In genomic region chrX:15382809-15383208, GRCh38 we compare ENCODE assay signal across 16 cellular contexts. TPM values are rescaled to one million over a fixed set of nuclear protein-coding genes. Genes with fewer than 3 reads are reported as not detected.
DNase-seq lines count a peak whose midpoint lies in the region; ATAC-seq, FAIRE-seq and TF ChIP-seq lines count a peak whose summit lies in the region.
"Had no signal": no experiment of that assay in that cellular context is flagged by ENCODE, and none has a peak within 500 bp of the region (broad histone marks: within the 10 kb centered on the region; RNA-seq: fewer than 3 reads in every experiment).

No MANE protein-coding gene starts in this region.

- no TSS peak for BruUV-seq in GM12878 (replicated peaks; lab: Mats Ljungman, UMichigan)

- H3K9ac ChIP-seq in Karpas-422 (ENCODE audit: low read length) (no peak overlapping the region), GM12878 (ENCODE audit: control insufficient read depth, insufficient read depth, low read length) (no peak overlapping the region), liver (ENCODE audit: low read depth in 1 of 2, low read length in 2 of 2) (no peak overlapping the region)

- ATAC-seq in GM12878 (no peak), GM18858 (IDR thresholded peaks at IDR 0.05; ENCODE audit: unreplicated experiment) (no peak)
- ATAC-seq: left cardiac atrium had no signal

- H3K4me3 ChIP-seq in Karpas-422 (ENCODE audit: low read length): no peak overlapping the region
- no peak overlapping the region for H3K4me3 ChIP-seq in GM12878
- no peak overlapping the region for H3K4me3 ChIP-seq in liver (ENCODE audit: low read depth in 1 of 3, low read length in 3 of 3)
- H3K4me3 ChIP-seq: SK-N-MC had no signal

- no peaks in the 10 kb centered on the region for H3K9me3 ChIP-seq in Karpas-422 (ENCODE audit: low read length)
- no peaks in the 10 kb centered on the region for H3K9me3 ChIP-seq in GM12878 (replicated peaks; ENCODE audit: control insufficient read depth, insufficient read depth, low read length)
- H3K9me3 ChIP-seq in liver (ENCODE audit: control insufficient read depth in 4 of 4, low read length in 3 of 4): no peaks in the 10 kb centered on the region

- SMC1A ChIA-PET in GM12878 (lab: Charles Lee; ENCODE audit: uncharacterized antibody, unreplicated experiment): interaction anchor here (1.2 to 2.5 kb wide), 7 partner anchors 18 to 89 kb away, joined by 3 to 16 read pairs (median 3); no protein-coding TSS in a partner anchor

- peak; percentile 63 for FAIRE-seq in G401.6 (lab: Jason Lieb, UNC)
- no peak for FAIRE-seq in GM12878 (lab: Jason Lieb, UNC)

- intact Hi-C loops in GM12878 (cut with micrococcal nuclease; ENCODE audit: unreplicated experiment): no loop called here

- WGBS in GM12878 (ENCODE audit: insufficient coverage, insufficient replicate concordance, low lambda C conversion rate, missing lambda C conversion rate): 39% methylated on average over 8 of the region's 8 CpGs
- WGBS in liver: 88% methylated on average over 8 of the region's 8 CpGs

- no peaks in the 10 kb centered on the region for H3K4me1 ChIP-seq in Karpas-422 (ENCODE audit: low read length)
- H3K4me1 ChIP-seq in GM12878 (ENCODE audit: control insufficient read depth, insufficient read depth, low read length): no peaks in the 10 kb centered on the region
- H3K4me1 ChIP-seq in liver (ENCODE audit: control insufficient read depth in 4 of 4, insufficient read depth in 4 of 4, low read length in 3 of 4): peaks cover 0 to 9% (median 0%) of the 10 kb centered on the region in 4 donors

- H3K36me3 ChIP-seq in Karpas-422 (ENCODE audit: insufficient read depth, low read length) (no peaks in the 10 kb centered on the region), GM12878 (ENCODE audit: control insufficient read depth in 2 of 2, insufficient read depth in 2 of 2, low read length in 1 of 2) (no peaks in the 10 kb centered on the region), liver (ENCODE audit: control insufficient read depth in 4 of 4, insufficient read depth in 3 of 4, low read depth in 1 of 4, low read length in 3 of 4) (no peaks in the 10 kb centered on the region)

- POLR2A ChIA-PET in GM12878 (lab: Charles Lee): no interaction called here
- POLR2A ChIA-PET in activated CD4-positive, alpha-beta T cell treated with anti-CD3 and anti-CD28 coated beads, Interleukin-2, amount 10 ng/mL, durations not matched to agents 7 days and 5 days (lab: Charles Lee): no interaction called here

- H3K36me3 Mint-ChIP-seq in activated CD4-positive, alpha-beta T cell treated with anti-CD3 and anti-CD28 coated beads, Interleukin-2, amount 10 ng/mL, durations not matched to agents 7 days and 5 days (ENCODE audit: low read depth): no peaks in the 10 kb centered on the region
- H3K36me3 Mint-ChIP-seq: activated naive CD8-positive, alpha-beta T cell had no signal

- RAD21 ChIA-PET in GM12878 (lab: Charles Lee; ENCODE audit: unreplicated experiment): interaction anchor here (1.0 to 2.1 kb wide), 3 partner anchors 81 to 84 kb away, joined by 3 to 8 read pairs (median 4); no protein-coding TSS in a partner anchor

- TF ChIP-seq CTCF in GM12878 (IDR thresholded peaks at IDR 0.05 in 2 of 3, conservative IDR thresholded peaks at IDR 0.05 in 1 of 3; ENCODE audit: control insufficient read depth in 2 of 3, extremely low read depth in 1 of 3, insufficient read depth in 1 of 3, low read depth in 3 of 3, low read length in 3 of 3) (peak in 1 of 3 experiments; percentile 18; a peak in 1 of 6 replicates), liver (IDR thresholded peaks at IDR 0.05; ENCODE audit: low read depth, low read length, missing input control) (peak; percentile 2)

- no peak overlapping the region for H3K4me2 ChIP-seq in Karpas-422 (ENCODE audit: low read depth, low read length, poor library complexity, severe bottlenecking)
- H3K4me2 ChIP-seq in GM12878 (ENCODE audit: control insufficient read depth, insufficient read depth): no peak overlapping the region

- CTCF ChIA-PET in GM12878 (lab: Yijun Ruan, JAX): interaction anchor here (0.7 to 5.6 kb wide), 14 partner anchors 10 to 187 kb away, joined by 3 to 60 read pairs (median 4); no protein-coding TSS in a partner anchor
- CTCF ChIA-PET in activated CD4-positive, alpha-beta T cell treated with anti-CD3 and anti-CD28 coated beads, Interleukin-2, amount 10 ng/mL, durations not matched to agents 7 days and 5 days (lab: Charles Lee): interaction anchor here (1.2 kb wide), 1 partner anchor 9 kb away, joined by 3 read pairs; no protein-coding TSS in a partner anchor

- H2AFZ ChIP-seq in Karpas-422 (ENCODE audit: low read length) (no peak overlapping the region), GM12878 (ENCODE audit: control insufficient read depth, low read depth, low read length) (no peak overlapping the region)

- no peaks in the 10 kb centered on the region for H3K9me2 ChIP-seq in Karpas-422 (replicated peaks; ENCODE audit: insufficient read depth, low read length)

- no peak for TF ChIP-seq EP300 in GM12878 (IDR thresholded peaks at IDR 0.05; ENCODE audit: borderline replicate concordance in 1 of 2, control insufficient read depth in 1 of 2, low read depth in 2 of 2, low read length in 2 of 2)

- DNase-seq in Karpas-422: peak; percentile 50
- DNase-seq in GM12878 (ENCODE audit: low read depth, low spot score): no peak
- DNase-seq in activated naive CD4-positive, alpha-beta T cell treated with Interleukin-2 at 50 U/mL for 16 hours: no peak
- no peak for DNase-seq in activated CD4-positive, alpha-beta T cell treated with anti-CD3 and anti-CD28 coated beads, Interleukin-2, amount 10 ng/mL, durations not matched to agents 7 days and 5 days
- no peak for DNase-seq in activated effector memory CD4-positive, alpha-beta T cell treated with anti-CD3 and anti-CD28 coated beads, Interleukin-2, amount 50 U/mL, for 16 hours
- DNase-seq: activated T-cell treated with anti-CD3 and anti-CD28 coated beads for 4 hours, Kasumi-1, left cardiac atrium, NCI-H1694 treated with DMSO at 0.1 percent for 48 hours, NCI-H446, OCI-M1 had no signal

- no peak overlapping the region for H3K4me3 Mint-ChIP-seq in activated CD4-positive, alpha-beta T cell treated with anti-CD3 and anti-CD28 coated beads, Interleukin-2, amount 10 ng/mL, durations not matched to agents 7 days and 5 days
- H3K4me3 Mint-ChIP-seq: activated naive CD8-positive, alpha-beta T cell had no signal

- no peak overlapping the region for H3K27ac Mint-ChIP-seq in activated CD4-positive, alpha-beta T cell treated with anti-CD3 and anti-CD28 coated beads, Interleukin-2, amount 10 ng/mL, durations not matched to agents 7 days and 5 days
- H3K27ac Mint-ChIP-seq: activated naive CD8-positive, alpha-beta T cell had no signal

- H3K27me3 Mint-ChIP-seq in activated CD4-positive, alpha-beta T cell treated with anti-CD3 and anti-CD28 coated beads, Interleukin-2, amount 10 ng/mL, durations not matched to agents 7 days and 5 days: no peaks in the 10 kb centered on the region
- H3K27me3 Mint-ChIP-seq: activated naive CD8-positive, alpha-beta T cell had no signal

- H4K20me1 ChIP-seq in Karpas-422 (ENCODE audit: insufficient read depth, low read depth, low read length) (no peaks in the 10 kb centered on the region), GM12878 (ENCODE audit: control insufficient read depth, insufficient read depth) (no peaks in the 10 kb centered on the region)

- H3K27ac ChIP-seq in Karpas-422 (ENCODE audit: low read length) (no peak overlapping the region), GM12878 (ENCODE audit: control insufficient read depth, insufficient read depth) (no peak overlapping the region), liver (ENCODE audit: low read depth in 1 of 2, low read length in 2 of 2) (no peak overlapping the region)
- H3K27ac ChIP-seq: SK-N-MC had no signal

- no peak for TF ChIP-seq POLR2A in GM12878 (IDR thresholded peaks at IDR 0.05; ENCODE audit: low read depth, low read length)

- no peaks in the 10 kb centered on the region for H3K27me3 ChIP-seq in Karpas-422 (ENCODE audit: low read length)
- H3K27me3 ChIP-seq in GM12878 (replicated peaks in 1 of 2; ENCODE audit: control insufficient read depth in 2 of 2, insufficient read depth in 2 of 2, low read length in 1 of 2): 0 out of 4 replicates have a peak, but pooled peaks cover 0 to 2% of the 10 kb centered on the region in 2 experiments
- H3K27me3 ChIP-seq in liver (ENCODE audit: control insufficient read depth in 4 of 4, insufficient read depth in 4 of 4, low read length in 3 of 4): no peaks in the 10 kb centered on the region

- in situ Hi-C loops in GM12878 (cut with MboI): no loop called here

- no peaks in the 10 kb centered on the region for H3K79me2 ChIP-seq in Karpas-422 (ENCODE audit: low read length)
- H3K79me2 ChIP-seq in GM12878 (ENCODE audit: control insufficient read depth, insufficient read depth, low read length): no peaks in the 10 kb centered on the region

- no peaks in the 10 kb centered on the region for H3K9me3 Mint-ChIP-seq in activated CD4-positive, alpha-beta T cell treated with anti-CD3 and anti-CD28 coated beads, Interleukin-2, amount 10 ng/mL, durations not matched to agents 7 days and 5 days

- no peaks in the 10 kb centered on the region for H3K4me1 Mint-ChIP-seq in activated CD4-positive, alpha-beta T cell treated with anti-CD3 and anti-CD28 coated beads, Interleukin-2, amount 10 ng/mL, durations not matched to agents 7 days and 5 days

- peak; percentile 36; the same call in 1 of the 2 replicates for TF ChIP-seq RAD21 in GM12878 (IDR thresholded peaks at IDR 0.05; ENCODE audit: insufficient read depth, low read depth, low read length)
- peak in 1 of 2 donors; percentile 68 for TF ChIP-seq RAD21 in liver (IDR thresholded peaks at IDR 0.05)

RNA-seq across cellular contexts. Expression of gene VEGFD, which starts 1.4 kb away (rescaled TPM):
- not detected in 2 replicates for total RNA-seq in Karpas-422 (2014; rRNA removed; shearing (Covaris generic); ENCODE audit: low replicate concordance)
- 0.38 TPM in 1 of 2 replicates, not detected in the other for total RNA-seq in GM12878 (2013; cell fraction: nucleolus; rRNA removed)
- total RNA-seq in GM12878 (2014; rRNA removed) (not detected in 2 replicates), GM12878 (2014; rRNA removed; fragmentation: Illumina TruSeq; extraction: Trizol) (not detected in 2 replicates), GM12878 (2021) (not detected in 2 replicates), liver (under 1 TPM; 0.05 to 0.92 TPM)
- polyA plus RNA-seq in GM12878 (2011; ENCODE audit: low read depth): 0.16 TPM
- polyA plus RNA-seq in GM12878 (2011; rRNA removed) (0.14 and 0.15 TPM in 2 replicates), GM12878 (2014; fragmentation: Illumina TruSeq; extraction: Trizol) (not detected in 2 replicates), GM12878 (2014; fragmentation: Nextera tagmentation; extraction: Ambion mirVana) (not detected), GM12878 (2014; rRNA removed) (not detected in 2 replicates), GM12878 (2016; fragmentation: Nextera tagmentation; extraction: Ambion mirVana) (not detected), liver (1 to 10 TPM in 1 of 2 donors, under 1 TPM in 1; 0.37 to 4.5 TPM)
- polyA plus RNA-seq in GM12878 (2011; cell fraction: cytosol; rRNA removed): 0.05 and 0.09 TPM in 2 replicates
- 0.37 and 0.51 TPM in 2 replicates for polyA plus RNA-seq in GM12878 (2011; cell fraction: nucleus; rRNA removed)
- not detected in 2 replicates for polyA plus RNA-seq in GM12878 (2012)
- polyA minus RNA-seq in GM12878 (2011; rRNA and poly(A)+ RNA removed): 0.10 TPM in 1 of 2 replicates, not detected in the other
- not detected in 2 replicates for polyA minus RNA-seq in GM12878 (2011; cell fraction: cytosol; rRNA and poly(A)+ RNA removed)
- 0.12 and 0.48 TPM in 2 replicates for polyA minus RNA-seq in GM12878 (2011; cell fraction: nucleus; rRNA and poly(A)+ RNA removed)
- not detected for total RNA-seq in activated CD4-positive, alpha-beta T cell treated with anti-CD3 and anti-CD28 coated beads, Interleukin-2, amount 10 ng/mL, durations not matched to agents 7 days and 5 days

RNA-seq across cellular contexts. Expression of gene PIGA, which starts 47.5 kb away (rescaled TPM):
- 8.2 and 39.5 TPM in 2 replicates for total RNA-seq in Karpas-422 (2014; rRNA removed; shearing (Covaris generic); ENCODE audit: low replicate concordance)
- 57.7 and 59.4 TPM in 2 replicates for total RNA-seq in GM12878 (2013; cell fraction: nucleolus; rRNA removed)
- 11.1 and 15.4 TPM in 2 replicates for total RNA-seq in GM12878 (2014; rRNA removed)
- total RNA-seq in GM12878 (2014; rRNA removed; fragmentation: Illumina TruSeq; extraction: Trizol): 14.0 and 14.9 TPM in 2 replicates
- 12.2 and 15.3 TPM in 2 replicates for total RNA-seq in GM12878 (2021)
- polyA plus RNA-seq in GM12878 (2011; ENCODE audit: low read depth): 8.5 TPM
- polyA plus RNA-seq in GM12878 (2011; rRNA removed): 24.1 and 29.7 TPM in 2 replicates
- 7.3 and 9.6 TPM in 2 replicates for polyA plus RNA-seq in GM12878 (2011; cell fraction: cytosol; rRNA removed)
- polyA plus RNA-seq in GM12878 (2011; cell fraction: nucleus; rRNA removed): 21.2 and 27.8 TPM in 2 replicates
- polyA plus RNA-seq in GM12878 (2012): 6.9 and 9.2 TPM in 2 replicates
- polyA plus RNA-seq in GM12878 (2014; fragmentation: Illumina TruSeq; extraction: Trizol): 12.0 and 15.9 TPM in 2 replicates
- polyA plus RNA-seq in GM12878 (2014; fragmentation: Nextera tagmentation; extraction: Ambion mirVana): 1 to 10 TPM; 4.9 to 6.8 TPM
- 5.7 and 7.5 TPM in 2 replicates for polyA plus RNA-seq in GM12878 (2014; rRNA removed)
- polyA plus RNA-seq in GM12878 (2016; fragmentation: Nextera tagmentation; extraction: Ambion mirVana): 10 to 100 TPM in 1 of 2 experiments, 1 to 10 TPM in 1; 9.4 to 11.0 TPM
- polyA minus RNA-seq in GM12878 (2011; rRNA and poly(A)+ RNA removed): 28.2 and 33.3 TPM in 2 replicates
- polyA minus RNA-seq in GM12878 (2011; cell fraction: cytosol; rRNA and poly(A)+ RNA removed): 6.3 and 7.4 TPM in 2 replicates
- polyA minus RNA-seq in GM12878 (2011; cell fraction: nucleus; rRNA and poly(A)+ RNA removed): 26.4 and 29.5 TPM in 2 replicates
- total RNA-seq in liver: 1 to 10 TPM; 7.9 to 8.7 TPM
- 1 to 10 TPM; 3.0 to 3.3 TPM for polyA plus RNA-seq in liver
- total RNA-seq in activated CD4-positive, alpha-beta T cell treated with anti-CD3 and anti-CD28 coated beads, Interleukin-2, amount 10 ng/mL, durations not matched to agents 7 days and 5 days: 10 to 100 TPM; 16.4 to 19.7 TPM
